ENCODE assay signal across 20 cellular contexts in the genomic region with DNA sequence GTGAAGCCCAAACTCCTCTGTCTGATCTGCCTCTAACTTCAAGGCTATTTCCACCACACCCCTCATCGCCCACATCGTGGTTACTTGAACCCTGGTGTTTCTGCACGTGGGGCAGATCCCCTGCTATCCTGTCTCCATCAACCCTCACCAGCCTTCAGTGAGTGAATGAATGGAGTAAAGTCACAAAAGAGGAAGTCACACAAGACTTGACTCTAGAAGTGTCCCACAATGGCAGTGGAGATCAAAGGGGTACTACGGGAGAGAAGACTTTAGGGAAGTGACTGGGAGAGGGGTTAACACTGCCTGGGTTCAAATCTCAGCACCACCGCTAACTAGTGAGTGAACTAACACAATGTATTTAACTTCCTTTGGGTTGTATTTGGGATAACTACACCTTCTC.
"Had no signal": no experiment of that assay in that cellular context is flagged by ENCODE, and none has a peak within 500 bp of the region (broad histone marks: within the 10 kb centered on the region; RNA-seq: fewer than 3 reads in every experiment).

No MANE protein-coding gene starts in this region.

- DNase-seq: effector memory CD8-positive, alpha-beta T cell; gastrocnemius medialis; heart right ventricle; hypothalamus; kidney glomerular epithelial cell; mesendoderm; naive thymus-derived CD4-positive, alpha-beta T cell; nephron progenitor cell; posterior cingulate gyrus; spleen; stimulated activated CD4-positive, alpha-beta T cell treated with anti-CD3 and anti-CD28 coated beads, Interleukin-15, amount 100 ng/mL, for 24 hours; stimulated activated CD4-positive, alpha-beta T cell treated with anti-CD3 and anti-CD28 coated beads, Interleukin-1b, Interleukin-23, amount 100 ng/mL, for 48 hours; stimulated activated CD4-positive, alpha-beta T cell treated with anti-CD3 and anti-CD28 coated beads, Interleukin-4, amount 100 ng/mL, for 24 hours; stimulated activated naive CD8-positive, alpha-beta T cell treated with anti-CD3 and anti-CD28 coated beads, Interleukin-15, amount 100 ng/mL, for 72 hours; trophoblast cell had no signal

- H3K36me3 ChIP-seq: esophagus muscularis mucosa, gastrocnemius medialis, heart right ventricle, neutrophil, spleen had no signal

- H3K4me3 Mint-ChIP-seq: effector memory CD8-positive, alpha-beta T cell; naive thymus-derived CD4-positive, alpha-beta T cell; nephron progenitor cell; stimulated activated memory B cell treated with anti-CD40 and anti-IgM and Interleukin-4, amounts not matched to agents 10 μg/mL and 1 μg/mL and 100 μg/mL, for 72 hours; stimulated activated naive CD8-positive, alpha-beta T cell treated with anti-CD3 and anti-CD28 coated beads, Interleukin-15, amount 100 ng/mL, for 72 hours had no signal

- H3K9me3 Mint-ChIP-seq: nephron progenitor cell; stimulated activated memory B cell treated with anti-CD40 and anti-IgM and Interleukin-4, amounts not matched to agents 10 μg/mL and 1 μg/mL and 100 μg/mL, for 72 hours; stimulated activated naive CD8-positive, alpha-beta T cell treated with anti-CD3 and anti-CD28 coated beads, Interleukin-15, amount 100 ng/mL, for 72 hours had no signal

- H3K9me3 ChIP-seq: esophagus muscularis mucosa, gastrocnemius medialis, heart right ventricle, neutrophil, spleen had no signal

- H3K27ac ChIP-seq: epithelial cell of prostate, esophagus muscularis mucosa, heart right ventricle, neutrophil, spleen had no signal

- H3K4me3 ChIP-seq: esophagus muscularis mucosa, gastrocnemius medialis, heart right ventricle, spleen had no signal

- H3K27me3 Mint-ChIP-seq: stimulated activated memory B cell treated with anti-CD40 and anti-IgM and Interleukin-4, amounts not matched to agents 10 μg/mL and 1 μg/mL and 100 μg/mL, for 72 hours had no signal

- H3K27me3 ChIP-seq: esophagus muscularis mucosa, gastrocnemius medialis, neutrophil had no signal

- H3K36me3 Mint-ChIP-seq: naive thymus-derived CD4-positive, alpha-beta T cell; stimulated activated memory B cell treated with anti-CD40 and anti-IgM and Interleukin-4, amounts not matched to agents 10 μg/mL and 1 μg/mL and 100 μg/mL, for 72 hours had no signal

- ATAC-seq: effector memory CD8-positive, alpha-beta T cell; gastrocnemius medialis; heart right ventricle; naive thymus-derived CD4-positive, alpha-beta T cell; sciatic nerve; stimulated activated memory B cell treated with anti-CD40 and anti-IgM and Interleukin-4, amounts not matched to agents 10 μg/mL and 1 μg/mL and 100 μg/mL, for 72 hours; stimulated activated naive CD8-positive, alpha-beta T cell treated with anti-CD3 and anti-CD28 coated beads, Interleukin-15, amount 100 ng/mL, for 72 hours had no signal

- H3K4me1 Mint-ChIP-seq: naive thymus-derived CD4-positive, alpha-beta T cell; stimulated activated memory B cell treated with anti-CD40 and anti-IgM and Interleukin-4, amounts not matched to agents 10 μg/mL and 1 μg/mL and 100 μg/mL, for 72 hours; stimulated activated naive CD8-positive, alpha-beta T cell treated with anti-CD3 and anti-CD28 coated beads, Interleukin-15, amount 100 ng/mL, for 72 hours had no signal

- H3K4me1 ChIP-seq: spleen had no signal

- H3K27ac Mint-ChIP-seq: effector memory CD8-positive, alpha-beta T cell; naive thymus-derived CD4-positive, alpha-beta T cell; stimulated activated memory B cell treated with anti-CD40 and anti-IgM and Interleukin-4, amounts not matched to agents 10 μg/mL and 1 μg/mL and 100 μg/mL, for 72 hours; stimulated activated naive CD8-positive, alpha-beta T cell treated with anti-CD3 and anti-CD28 coated beads, Interleukin-15, amount 100 ng/mL, for 72 hours had no signal
